ENCODE assay signal across 29 cellular contexts in genomic region chr15:50860824-50861223, GRCh38. TPM values are rescaled to one million over a fixed set of nuclear protein-coding genes. Genes with fewer than 3 reads are reported as not detected.
DNase-seq lines count a peak whose midpoint lies in the region; ATAC-seq, FAIRE-seq and TF ChIP-seq lines count a peak whose summit lies in the region.
"Had no signal": no experiment of that assay in that cellular context is flagged by ENCODE, and none has a peak within 500 bp of the region (broad histone marks: within the 10 kb centered on the region; RNA-seq: fewer than 3 reads in every experiment).

No MANE protein-coding gene starts in this region.

- no peak overlapping the region for H3K27ac ChIP-seq in K562 (ENCODE audit: extremely low read depth, low read depth, low read length)
- H3K27ac ChIP-seq: 22Rv1; A549; BLaER1; BLaER1 treated with 17β-estradiol and CSF1 and Interleukin-3, amounts not matched to agents 10 nM and 100 nM; C4-2B had no signal

- TF ChIP-seq POLR2A in K562 (conservative IDR thresholded peaks at IDR 0.05): no peak

- no peak for TF ChIP-seq EP300 in K562 (IDR thresholded peaks at IDR 0.05; ENCODE audit: low read length)

- peaks cover 0 to 19% of the 10 kb centered on the region in 2 experiments; a peak in 4 of 5 replicates for H3K4me1 ChIP-seq in K562 (replicated peaks in 1 of 2; ENCODE audit: control insufficient read depth in 2 of 2, insufficient read depth in 2 of 2, low read length in 2 of 2)
- H3K4me1 ChIP-seq: BE2C; BLaER1; BLaER1 treated with 17β-estradiol and CSF1 and Interleukin-3, amounts not matched to agents 10 nM and 100 nM had no signal

- in situ Hi-C loops in K562 (cut with MboI): no loop called here

- no peaks in the 10 kb centered on the region for H3K36me3 ChIP-seq in K562 (ENCODE audit: control insufficient read depth, insufficient read depth, low read length)
- H3K36me3 ChIP-seq: BE2C; BLaER1; BLaER1 treated with 17β-estradiol and CSF1 and Interleukin-3, amounts not matched to agents 10 nM and 100 nM had no signal

- no peak overlapping the region for H3K9ac ChIP-seq in K562 (ENCODE audit: insufficient read depth in 1 of 2, low read depth in 2 of 2, low read length in 2 of 2)
- H3K9ac ChIP-seq: BLaER1; BLaER1 treated with 17β-estradiol and CSF1 and Interleukin-3, amounts not matched to agents 10 nM and 100 nM had no signal

- BruUV-seq in K562 (replicated peaks; lab: Mats Ljungman, UMichigan): no TSS peak

- DNase-seq in K562 (ENCODE audit: extremely low read depth in 1 of 4, low spot score in 3 of 4): no peak
- DNase-seq: 8988T; ACHN; AML-193; BE2C; C1 segment of cervical spinal cord; Caco-2; Calu3; CD4-positive, alpha-beta memory T cell; CD4-positive, alpha-beta T cell; CD4-positive, CD25-positive, alpha-beta regulatory T cell; CD8-positive, alpha-beta memory T cell; CD8-positive, alpha-beta T cell; COR-L47; DMS 273 treated with DMSO at 0.1 percent for 48 hours; DMS153; DMS53; DMS79; DMS79 treated with DMSO at 0.1 percent for 48 hours; DND-41; EL had no signal

- POLR2A ChIA-PET in K562 (lab: Yijun Ruan, JAX): no interaction called here

- whole genome bisulfite sequencing in K562 (ENCODE audit: insufficient coverage, low coverage, missing lambda C conversion rate): 3% methylated on average over 5 of the region's 5 CpGs

- ATAC-seq in K562: peak; percentile 55
- ATAC-seq in HG02938 (IDR thresholded peaks at IDR 0.05; ENCODE audit: unreplicated experiment): no peak
- ATAC-seq: A549; CD8-positive, alpha-beta T cell had no signal

- no peaks in the 10 kb centered on the region for H3K79me2 ChIP-seq in K562 (ENCODE audit: control insufficient read depth, insufficient read depth, low read length)

- H3K9me3 ChIP-seq in K562 (replicated peaks; ENCODE audit: control insufficient read depth, insufficient read depth, low read depth, low read length): no peaks in the 10 kb centered on the region
- H3K9me3 ChIP-seq: A549; BE2C; BLaER1; BLaER1 treated with 17β-estradiol and CSF1 and Interleukin-3, amounts not matched to agents 10 nM and 100 nM had no signal

- CTCF ChIA-PET in K562 (lab: Yijun Ruan, JAX; ENCODE audit: low intra/inter-chr PET ratio): no interaction called here

- H3K4me2 ChIP-seq in K562 (ENCODE audit: insufficient read depth, low read length): peak overlapping the region; percentile 31
- H3K4me2 ChIP-seq: A549; BLaER1; BLaER1 treated with 17β-estradiol and CSF1 and Interleukin-3, amounts not matched to agents 10 nM and 100 nM had no signal

- FAIRE-seq in K562 (lab: Jason Lieb, UNC): no peak
- FAIRE-seq: A204.1, D721Med had no signal

- H3K27me3 ChIP-seq in K562 (ENCODE audit: control insufficient read depth in 2 of 2, insufficient read depth in 2 of 2, low read length in 2 of 2): no peaks in the 10 kb centered on the region; a peak in 1 of 5 replicates
- H3K27me3 ChIP-seq: BLaER1; BLaER1 treated with 17β-estradiol and CSF1 and Interleukin-3, amounts not matched to agents 10 nM and 100 nM had no signal

- TF ChIP-seq RAD21 in K562 (CRISPR knock-in tag; conservative IDR thresholded peaks at IDR 0.05 in 1 of 2, IDR thresholded peaks at IDR 0.05 in 1 of 2): no peak

- no peak for TF ChIP-seq CTCF in K562 (IDR thresholded peaks at IDR 0.05 in 2 of 3, conservative IDR thresholded peaks at IDR 0.05 in 1 of 3; ENCODE audit: insufficient read depth in 2 of 3, low read depth in 1 of 3, low read length in 3 of 3)

- peak overlapping the region; percentile 64 for H2AFZ ChIP-seq in K562 (ENCODE audit: low read depth, low read length)

- no peak overlapping the region for H3K4me3 ChIP-seq in K562
- H3K4me3 ChIP-seq: A549; BLaER1; BLaER1 treated with 17β-estradiol and CSF1 and Interleukin-3, amounts not matched to agents 10 nM and 100 nM had no signal

- H4K20me1 ChIP-seq in K562 (replicated peaks; ENCODE audit: control insufficient read depth, insufficient read depth, low read length): no peaks in the 10 kb centered on the region
- H4K20me1 ChIP-seq: BLaER1; BLaER1 treated with 17β-estradiol and CSF1 and Interleukin-3, amounts not matched to agents 10 nM and 100 nM had no signal

- intact Hi-C loops in K562 (cut with micrococcal nuclease): no loop called here

- H3K9me1 ChIP-seq in K562 (ENCODE audit: control insufficient read depth, insufficient read depth, low read length): no peaks in the 10 kb centered on the region

TF ChIP-seq in K562, 482 proteins besides CTCF, POLR2A, EP300 and RAD21 (continues in another document):
- TF ChIP-seq PKNOX1 (IDR thresholded peaks at IDR 0.05) (peak; percentile 76), TCF7L2 (IDR thresholded peaks at IDR 0.05; ENCODE audit: low read depth, low read length) (no peak), NKRF (IDR thresholded peaks at IDR 0.05; ENCODE audit: borderline replicate concordance) (no peak), ATF4 (CRISPR knock-in tag; IDR thresholded peaks at IDR 0.05) (no peak)

RNA-seq across cellular contexts. Expression of gene AP4E1, which starts 47.7 kb away (rescaled TPM):
- 7.9 and 26.9 TPM in 2 replicates for total RNA-seq in K562 (2011; cell fraction: chromatin; rRNA removed; ENCODE audit: low replicate concordance)
- 3.9 and 4.0 TPM in 2 replicates for total RNA-seq in K562 (2011; cell fraction: nucleolus; rRNA removed)
- total RNA-seq in K562 (2011; cell fraction: nucleoplasm; rRNA removed): 9.6 and 11.8 TPM in 2 replicates
- total RNA-seq in K562 (2014; rRNA removed): 4.3 and 5.3 TPM in 2 replicates
- total RNA-seq in K562 (2014; rRNA removed; fragmentation: Illumina TruSeq; extraction: Trizol): 11.5 and 12.6 TPM in 2 replicates
- 8.9 and 10.2 TPM in 2 replicates for total RNA-seq in K562 (2015; rRNA removed; fragmentation: Illumina TruSeq; extraction: Trizol)
- 9.2 and 9.3 TPM in 2 replicates for total RNA-seq in K562 (2021)
- polyA plus RNA-seq in K562 (2011; rRNA removed): 3.0 and 4.4 TPM in 2 replicates
- polyA plus RNA-seq in K562 (2011; cell fraction: cytosol; rRNA removed): 0.85 and 1.6 TPM in 2 replicates
- 1.4 and 2.2 TPM in 2 replicates for polyA plus RNA-seq in K562 (2011; cell fraction: nucleus; rRNA removed)
- polyA plus RNA-seq in K562 (2012): 4.2 and 4.4 TPM in 2 replicates
- polyA plus RNA-seq in K562 (2014; fragmentation: Illumina TruSeq; extraction: Trizol): 6.6 and 7.9 TPM in 2 replicates
- 1 to 10 TPM; 1.3 to 2.2 TPM for polyA plus RNA-seq in K562 (2014; fragmentation: Nextera tagmentation; extraction: Ambion mirVana)
- polyA plus RNA-seq in K562 (2014; rRNA removed): 3.7 and 4.5 TPM in 2 replicates
- polyA minus RNA-seq in K562 (2011; rRNA and poly(A)+ RNA removed): 8.4 and 9.4 TPM in 2 replicates
- 2.5 and 3.6 TPM in 2 replicates for polyA minus RNA-seq in K562 (2011; cell fraction: cytosol; rRNA and poly(A)+ RNA removed)
- polyA minus RNA-seq in K562 (2011; cell fraction: nucleus; rRNA and poly(A)+ RNA removed): 3.5 and 5.8 TPM in 2 replicates
